In the genomic region with DNA sequence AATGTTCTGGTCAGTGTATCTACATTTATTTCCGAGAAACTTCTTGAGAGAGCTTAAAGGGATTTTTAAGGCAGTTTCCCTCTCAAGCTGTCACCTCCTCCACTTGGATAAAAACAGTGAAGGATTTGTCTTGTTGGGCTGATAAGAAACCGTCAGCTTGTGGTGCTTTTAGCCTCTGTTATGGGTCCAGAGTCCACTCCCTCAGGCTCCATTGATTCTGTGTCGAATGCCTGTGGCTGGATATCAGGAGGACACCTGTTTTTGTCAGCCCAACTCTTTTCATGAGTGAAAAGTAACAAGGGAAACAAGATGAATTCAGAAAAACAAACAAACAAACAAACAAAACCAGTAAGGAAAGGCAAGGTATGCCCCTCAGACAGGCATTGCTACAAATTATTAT, we compare ENCODE assay signal across 20 cellular contexts. TPM values are rescaled to one million over a fixed set of nuclear protein-coding genes. Genes with fewer than 3 reads are reported as not detected.
DNase-seq lines count a peak whose midpoint lies in the region; ATAC-seq and TF ChIP-seq lines count a peak whose summit lies in the region.
"Had no signal": no experiment of that assay in that cellular context is flagged by ENCODE, and none has a peak within 500 bp of the region (broad histone marks: within the 10 kb centered on the region; RNA-seq: fewer than 3 reads in every experiment).

No MANE protein-coding gene starts in this region.

- H4K20me1 ChIP-seq in KMS-11 (ENCODE audit: insufficient read depth) = no peaks in the 10 kb centered on the region
- H4K20me1 ChIP-seq: BLaER1 had no signal

- H3K4me1 Mint-ChIP-seq in stimulated activated memory B cell treated with anti-CD40 and anti-IgM and Interleukin-4, amounts not matched to agents 10 μg/mL and 1 μg/mL and 100 μg/mL, for 72 hours = peaks cover 28% of the 10 kb centered on the region

- H3K9me3 Mint-ChIP-seq in stimulated activated memory B cell treated with anti-CD40 and anti-IgM and Interleukin-4, amounts not matched to agents 10 μg/mL and 1 μg/mL and 100 μg/mL, for 72 hours = no peaks in the 10 kb centered on the region
- H3K9me3 Mint-ChIP-seq: GM23338 had no signal

- no peaks in the 10 kb centered on the region for H3K9me3 ChIP-seq in psoas muscle
- H3K9me3 ChIP-seq: BLaER1 had no signal

- no peaks in the 10 kb centered on the region for H3K27me3 Mint-ChIP-seq in stimulated activated memory B cell treated with anti-CD40 and anti-IgM and Interleukin-4, amounts not matched to agents 10 μg/mL and 1 μg/mL and 100 μg/mL, for 72 hours

- WGBS in psoas muscle, 3 donors = 55 to 80% (median 58%) methylated on average over 3 of the region's 3 CpGs

- no peaks in the 10 kb centered on the region for H3K79me2 ChIP-seq in KMS-11 (ENCODE audit: insufficient read depth, low read depth)

- H3K9ac ChIP-seq in KMS-11 = no peak overlapping the region
- H3K9ac ChIP-seq: BLaER1 had no signal

- H3K36me3 Mint-ChIP-seq in stimulated activated memory B cell treated with anti-CD40 and anti-IgM and Interleukin-4, amounts not matched to agents 10 μg/mL and 1 μg/mL and 100 μg/mL, for 72 hours = peaks cover 13% of the 10 kb centered on the region
- H3K36me3 Mint-ChIP-seq: CD8-positive, alpha-beta memory T cell had no signal

- peaks cover 31% of the 10 kb centered on the region for H3K4me1 ChIP-seq in KMS-11 (ENCODE audit: low read depth, poor library complexity, severe bottlenecking)
- H3K4me1 ChIP-seq in psoas muscle = peaks cover 17% of the 10 kb centered on the region

- H3K36me3 ChIP-seq in KMS-11 (ENCODE audit: insufficient read depth) (no peaks in the 10 kb centered on the region), psoas muscle (ENCODE audit: insufficient read depth in 1 of 2, low read depth in 1 of 2) (no peaks in the 10 kb centered on the region)
- H3K36me3 ChIP-seq: BLaER1 had no signal

- peak overlapping the region; percentile 34; the same call in 1 of the 2 replicates for H3K4me2 ChIP-seq in KMS-11
- H3K4me2 ChIP-seq: BLaER1, GM23338, PC-9 had no signal

- H3K27ac ChIP-seq in KMS-11 (no peak overlapping the region), psoas muscle (peak overlapping the region; percentile 27)
- H3K27ac ChIP-seq: BLaER1, PC-9, RWPE1 had no signal

- H3K27me3 ChIP-seq in KMS-11 (ENCODE audit: insufficient read depth, low read depth) = no peaks in the 10 kb centered on the region
- peaks cover 0 to 3% (median 0%) of the 10 kb centered on the region in 3 donors for H3K27me3 ChIP-seq in psoas muscle (ENCODE audit: insufficient read depth in 3 of 3, low read length in 2 of 3)

- H3K4me3 Mint-ChIP-seq in stimulated activated memory B cell treated with anti-CD40 and anti-IgM and Interleukin-4, amounts not matched to agents 10 μg/mL and 1 μg/mL and 100 μg/mL, for 72 hours = no peak overlapping the region
- H3K4me3 Mint-ChIP-seq: CD8-positive, alpha-beta memory T cell; GM23338 had no signal

- DNase-seq in COLO668 (lab: John Stamatoyannopoulos, UW; ENCODE audit: unreplicated experiment) (peak; percentile 1), left lobe of liver (ENCODE audit: low spot score) (no peak), psoas muscle (no peak)
- DNase-seq: CD8-positive, alpha-beta memory T cell; DMS79 treated with DMSO at 0.1 percent for 48 hours; HCEC 1CT; KG1; NCI-H1417 treated with DMSO at 0.1 percent for 48 hours; NCI-H1930; NCI-H2171; PC-9; SIG-M5 had no signal

- TF ChIP-seq CTCF in KMS-11 (conservative IDR thresholded peaks at IDR 0.05; ENCODE audit: low read depth, low read length) (no peak), psoas muscle (IDR thresholded peaks at IDR 0.05) (no peak)

- intact Hi-C loops in psoas muscle (cut with DNase I) = no loop called here

- H3K27ac Mint-ChIP-seq in stimulated activated memory B cell treated with anti-CD40 and anti-IgM and Interleukin-4, amounts not matched to agents 10 μg/mL and 1 μg/mL and 100 μg/mL, for 72 hours = no peak overlapping the region
- H3K27ac Mint-ChIP-seq: CD8-positive, alpha-beta memory T cell; GM23338 had no signal

- ATAC-seq in left lobe of liver (peak; percentile 57), psoas muscle (no peak), HG03460 (IDR thresholded peaks at IDR 0.05; ENCODE audit: unreplicated experiment) (no peak), GM19035 (IDR thresholded peaks at IDR 0.05; ENCODE audit: unreplicated experiment) (no peak), GM19351 (IDR thresholded peaks at IDR 0.05; ENCODE audit: unreplicated experiment) (no peak)
- no peak for ATAC-seq in stimulated activated memory B cell treated with anti-CD40 and anti-IgM and Interleukin-4, amounts not matched to agents 10 μg/mL and 1 μg/mL and 100 μg/mL, for 72 hours
- ATAC-seq: GM23338 had no signal

- no peak overlapping the region for H2AFZ ChIP-seq in KMS-11 (ENCODE audit: low read depth)
- H2AFZ ChIP-seq: GM23338, PC-9 had no signal

- H3K4me3 ChIP-seq in KMS-11 (IDR thresholded peaks at IDR 0.05; ENCODE audit: insufficient read depth, low read depth, low read length) = no peak overlapping the region
- H3K4me3 ChIP-seq in psoas muscle = no peak overlapping the region
- H3K4me3 ChIP-seq: BLaER1, GM23338, PC-9 had no signal

RNA-seq across cellular contexts. Expression of a gene that starts 12.4 kb away (rescaled TPM):
- total RNA-seq in left lobe of liver = 9.6 TPM
- 10 to 100 TPM; 48.7 to 75.9 (median 74.4) TPM for total RNA-seq in psoas muscle
- 10 to 100 TPM in 2 of 3 donors, 1 to 10 TPM in 1; 4.1 to 53.8 (median 19.9) TPM for polyA plus RNA-seq in psoas muscle
- polyA plus RNA-seq: CD8-positive, alpha-beta memory T cell had no signal
